ENCODE assay signal across 8 cellular contexts in the genomic region with DNA sequence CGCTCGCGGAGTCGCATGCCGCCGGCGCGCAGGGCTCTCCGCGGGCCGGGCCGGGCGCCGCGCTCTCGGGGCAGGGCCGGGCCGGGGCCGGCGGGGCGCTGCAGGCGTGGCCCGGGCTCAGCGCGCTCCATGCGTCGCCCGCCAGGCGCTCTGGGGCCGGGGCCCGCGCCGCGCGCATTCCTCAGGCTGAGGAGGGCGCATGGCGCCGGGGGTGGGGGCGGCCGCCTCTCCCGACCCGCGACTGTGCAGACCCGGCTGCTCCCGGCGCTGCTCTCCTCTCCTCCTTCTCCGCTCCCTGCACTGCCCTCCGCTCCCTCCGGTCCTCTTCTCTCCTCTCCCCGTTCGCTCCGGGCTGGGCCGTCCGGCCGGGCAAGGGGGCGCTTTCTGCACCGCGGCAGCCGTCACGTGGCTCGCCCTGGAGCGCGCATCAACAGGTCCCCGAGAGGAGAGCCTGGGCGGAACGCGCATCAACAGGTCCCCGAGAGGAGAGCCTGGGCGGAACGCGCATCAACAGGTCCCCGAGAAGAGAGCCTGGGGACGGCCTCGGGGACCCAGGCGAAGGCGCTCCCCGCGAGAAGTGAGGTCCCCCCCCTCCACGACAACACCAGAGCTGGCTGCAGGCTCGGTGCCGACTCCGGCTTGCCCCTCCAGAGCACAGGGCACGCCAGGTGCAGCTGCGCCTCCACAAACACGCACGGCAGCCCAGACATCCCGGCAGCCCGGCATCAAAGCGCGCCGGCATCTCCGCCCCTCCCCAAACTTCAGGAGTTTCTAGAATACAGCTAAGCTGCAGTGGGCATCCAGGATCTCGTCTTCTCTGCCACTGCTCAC. TPM values are rescaled to one million over a fixed set of nuclear protein-coding genes. Genes with fewer than 3 reads are reported as not detected.
DNase-seq lines count a peak whose midpoint lies in the region; ATAC-seq, FAIRE-seq and TF ChIP-seq lines count a peak whose summit lies in the region.

No MANE protein-coding gene starts in this region.

- no peak overlapping the region for H3K27ac ChIP-seq in pancreas

- FAIRE-seq in pancreas (lab: Jason Lieb, UNC), result no peak
- no peak for FAIRE-seq in RCC 7860 (lab: Jason Lieb, UNC)
- FAIRE-seq in H54 (lab: Jason Lieb, UNC), result no peak

- H3K36me3 ChIP-seq in pancreas, result no peaks in the 10 kb centered on the region

- DNase-seq in ELR (ENCODE audit: low read depth) (peak; percentile 54), fibroblast of pulmonary artery (ENCODE audit: low read depth) (peak; percentile 31), pancreas (peak in 1 of 6 donors; percentile 73), RCC 7860 (ENCODE audit: low spot score) (no peak), UCSD-AML1 (lab: John Stamatoyannopoulos, UW; ENCODE audit: unreplicated experiment) (no peak), H54 (ENCODE audit: insufficient read length, low spot score) (no peak)
- DNase-seq in activated CD4-positive, alpha-beta T cell treated with anti-CD3 and anti-CD28 coated beads, Interleukin-2, amount 50 U/mL, for 1 hour, result peak; percentile 13

- TF ChIP-seq CTCF in fibroblast of pulmonary artery (IDR thresholded peaks at IDR 0.05; ENCODE audit: low read length, missing control alignments) (no peak), pancreas (IDR thresholded peaks at IDR 0.05) (no peak)

- ATAC-seq in pancreas (peak in 3 of 4 donors; percentile 53 to 77 (median 58)), GM21447 (IDR thresholded peaks at IDR 0.05; ENCODE audit: unreplicated experiment) (no peak)

- H3K27me3 ChIP-seq in pancreas, result peaks cover 0 to 4% (median 0%) of the 10 kb centered on the region in 4 donors

- WGBS in pancreas, 2 donors, result 1% methylated on average over 59 to 93 of the region's 93 CpGs

- H3K9me3 ChIP-seq in pancreas, result no peaks in the 10 kb centered on the region

- H3K4me3 ChIP-seq in fibroblast of pulmonary artery (replicated peaks; ENCODE audit: low read depth, low read length) (peak overlapping the region; percentile 50), pancreas (peak overlapping the region in 1 of 4 donors; percentile 31)

- no peaks in the 10 kb centered on the region for H3K4me1 ChIP-seq in pancreas

- intact Hi-C loops in pancreas (cut with DNase I), result no loop called here

- TF ChIP-seq POLR2A in H54 (IDR thresholded peaks at IDR 0.05; ENCODE audit: low read depth, low read length), result no peak

RNA-seq across cellular contexts. Expression of gene PPP2R3B, which starts 12.9 kb away (rescaled TPM):
- total RNA-seq in pancreas, result 10 to 100 TPM in 1 of 6 donors, 1 to 10 TPM in 5; 5.0 to 12.9 (median 6.5) TPM
- 10 to 100 TPM; 38.5 to 38.8 TPM for polyA plus RNA-seq in pancreas

RNA-seq across cellular contexts. Expression of gene GTPBP6, which starts 55.3 kb away (rescaled TPM):
- total RNA-seq in pancreas, result 10 to 100 TPM; 20.3 to 40.5 (median 29.7) TPM
- polyA plus RNA-seq in pancreas, result 10 to 100 TPM; 43.0 to 57.8 TPM

Comparison
In these comparisons a context has a peak if more than half of its experiments do, and no peak if none do; other contexts are left out.
1. DNase-seq: peak in ELR (single experiment), activated CD4-positive, alpha-beta T cell treated with anti-CD3 and anti-CD28 coated beads, Interleukin-2, amount 50 U/mL, for 1 hour (single experiment) and fibroblast of pulmonary artery (single experiment); none in RCC 7860 (single experiment), UCSD-AML1 (single experiment) and H54 (single experiment).